ENCODE assay signal across 11 cellular contexts in the genomic region with DNA sequence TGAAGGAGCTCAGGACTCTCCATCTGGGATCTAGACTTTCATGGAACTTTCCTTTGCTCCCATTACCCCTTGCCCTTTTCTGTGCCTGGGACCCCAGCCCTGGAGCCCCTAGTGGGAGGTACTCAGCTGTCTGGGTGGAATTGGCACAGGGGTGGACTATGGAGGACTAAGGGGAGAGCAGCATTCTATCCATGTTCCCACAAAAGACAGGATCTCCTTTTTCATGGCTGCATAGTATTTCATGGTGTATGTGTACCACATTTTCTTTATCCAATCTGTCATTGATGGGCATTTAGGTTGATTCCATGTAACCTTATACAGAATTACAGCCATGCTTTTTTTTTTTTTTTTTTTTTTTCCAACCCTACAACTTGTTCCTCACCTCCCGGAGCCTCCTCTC.
"Had no signal": no experiment of that assay in that cellular context is flagged by ENCODE, and none has a peak within 500 bp of the region (broad histone marks: within the 10 kb centered on the region; RNA-seq: fewer than 3 reads in every experiment).

No MANE protein-coding gene starts in this region.

- H3K27ac ChIP-seq: psoas muscle had no signal

- DNase-seq: activated CD4-positive, alpha-beta T cell treated with anti-CD3 and anti-CD28 coated beads, Interleukin-2, amount 50 U/mL, for 1 hour; activated naive CD4-positive, alpha-beta T cell treated with anti-CD3 and anti-CD28 coated beads for 36 hours; activated T-cell treated with anti-CD3 and anti-CD28 coated beads for 4 hours; central memory CD4-positive, alpha-beta T cell; cortex of kidney; effector CD8-positive, alpha-beta T cell; occipital lobe; psoas muscle; stimulated activated CD4-positive, alpha-beta T cell treated with anti-CD3 and anti-CD28 coated beads, Interleukin-4, amount 100 ng/mL, for 1 hour; stimulated activated CD8-positive, alpha-beta memory T cell treated with anti-CD3 and anti-CD28 coated beads, Interleukin-4, amount 100 ng/mL, for 48 hours had no signal

- ATAC-seq: activated T-helper 17 cell treated with anti-CD3 and anti-CD28 coated beads, Interleukin-2, amount 50 U/mL, for 72 hours; psoas muscle had no signal

- H3K4me1 ChIP-seq: psoas muscle had no signal

- H3K4me3 ChIP-seq: psoas muscle had no signal
